15 cellular contexts compared by ENCODE assay signal in genomic region chr17:39455919-39456318, GRCh38. TPM values are rescaled to one million over a fixed set of nuclear protein-coding genes. Genes with fewer than 3 reads are reported as not detected.
DNase-seq lines count a peak whose midpoint lies in the region; ATAC-seq and TF ChIP-seq lines count a peak whose summit lies in the region.
"Had no signal": no experiment of that assay in that cellular context is flagged by ENCODE, and none has a peak within 500 bp of the region (broad histone marks: within the 10 kb centered on the region; RNA-seq: fewer than 3 reads in every experiment).

No MANE protein-coding gene starts in this region.

- no peaks in the 10 kb centered on the region for H3K9me3 Mint-ChIP-seq in WTC11
- H3K9me3 Mint-ChIP-seq: CD4-positive, alpha-beta memory T cell had no signal

- no peak overlapping the region for H3K4me3 ChIP-seq in HEK293 (ENCODE audit: low read depth, low read length)
- H3K4me3 ChIP-seq: HAP-1 had no signal

- H3K36me3 Mint-ChIP-seq in WTC11 = 0 out of 2 replicates have a peak, but pooled peaks cover under 1% of the 10 kb centered on the region

- POLR2A ChIA-PET in HEK293 (lab: Yijun Ruan, JAX) (interaction anchor here (0.7 kb wide), 1 partner anchor 143 kb away, joined by 6 read pairs; no protein-coding TSS in a partner anchor), WTC11 (lab: Charles Lee) (no interaction called here)

- H3K4me3 Mint-ChIP-seq in WTC11 = no peak overlapping the region
- H3K4me3 Mint-ChIP-seq: CD4-positive, alpha-beta memory T cell had no signal

- no peaks in the 10 kb centered on the region; a peak in 1 of 3 replicates for H3K36me3 ChIP-seq in HEK293 (ENCODE audit: control insufficient read depth in 2 of 2, insufficient read depth in 1 of 2, low read length in 2 of 2)
- H3K36me3 ChIP-seq: HAP-1 had no signal

- intact Hi-C loops in posterior vena cava (cut with DNase I) = no loop called here

- CTCF ChIA-PET in HEK293 (lab: Yijun Ruan, JAX) = interaction anchor here (0.7 kb wide), 1 partner anchor 27 kb away, joined by 3 read pairs; no protein-coding TSS in a partner anchor
- CTCF ChIA-PET in WTC11 (lab: Charles Lee) = no interaction called here

- ATAC-seq in WTC11 = no peak
- no peak for ATAC-seq in GM21526 (IDR thresholded peaks at IDR 0.05; ENCODE audit: low FRiP score, unreplicated experiment)
- ATAC-seq in HG03378 (IDR thresholded peaks at IDR 0.05; ENCODE audit: unreplicated experiment) = no peak

- no peak for DNase-seq in WTC11 (ENCODE audit: low spot score)
- peak; percentile 35 for DNase-seq in posterior vena cava (ENCODE audit: low spot score)
- no peak for DNase-seq in GM03348 (ENCODE audit: low spot score)
- DNase-seq: C1 segment of cervical spinal cord; Calu3; CD4-positive, alpha-beta memory T cell; COR-L47; DMS79; EL; GDM1; GOT3 had no signal

- no peak overlapping the region for H3K27ac ChIP-seq in HEK293 (ENCODE audit: extremely low read depth, low read depth, low read length)

- TF ChIP-seq CTCF in HEK293 (tag by site-specific recombination; IDR thresholded peaks at IDR 0.05) (no peak), WTC11 (IDR thresholded peaks at IDR 0.05) (no peak)

- H3K9me3 ChIP-seq in HEK293 (ENCODE audit: control insufficient read depth, insufficient read depth, low read depth, low read length) = no peaks in the 10 kb centered on the region
- H3K9me3 ChIP-seq: HAP-1 had no signal

- no peaks in the 10 kb centered on the region for H3K4me1 ChIP-seq in HEK293 (ENCODE audit: control insufficient read depth, insufficient read depth, low read length)
- H3K4me1 ChIP-seq: HAP-1 had no signal

- H3K27me3 Mint-ChIP-seq in WTC11 (ENCODE audit: low read depth) = no peaks in the 10 kb centered on the region; the same call in 1 of the 2 replicates
- H3K27me3 Mint-ChIP-seq: CD4-positive, alpha-beta memory T cell had no signal

- H3K27ac Mint-ChIP-seq in WTC11 = no peak overlapping the region
- H3K27ac Mint-ChIP-seq: CD4-positive, alpha-beta memory T cell had no signal

- H3K4me1 Mint-ChIP-seq in WTC11 = no peaks in the 10 kb centered on the region

TF ChIP-seq in HEK293, 187 proteins besides CTCF, POLR2A, EP300 and RAD21:
- TF ChIP-seq ZNF121 (tag by site-specific recombination; IDR thresholded peaks at IDR 0.05) (peak; percentile 82; the same call in 1 of the 2 replicates), GLI4 (tag by site-specific recombination; IDR thresholded peaks at IDR 0.05) (no peak), ZNF19 (tag by site-specific recombination; IDR thresholded peaks at IDR 0.05; ENCODE audit: low read depth) (no peak)
- TF ChIP-seq, protein P1, sequence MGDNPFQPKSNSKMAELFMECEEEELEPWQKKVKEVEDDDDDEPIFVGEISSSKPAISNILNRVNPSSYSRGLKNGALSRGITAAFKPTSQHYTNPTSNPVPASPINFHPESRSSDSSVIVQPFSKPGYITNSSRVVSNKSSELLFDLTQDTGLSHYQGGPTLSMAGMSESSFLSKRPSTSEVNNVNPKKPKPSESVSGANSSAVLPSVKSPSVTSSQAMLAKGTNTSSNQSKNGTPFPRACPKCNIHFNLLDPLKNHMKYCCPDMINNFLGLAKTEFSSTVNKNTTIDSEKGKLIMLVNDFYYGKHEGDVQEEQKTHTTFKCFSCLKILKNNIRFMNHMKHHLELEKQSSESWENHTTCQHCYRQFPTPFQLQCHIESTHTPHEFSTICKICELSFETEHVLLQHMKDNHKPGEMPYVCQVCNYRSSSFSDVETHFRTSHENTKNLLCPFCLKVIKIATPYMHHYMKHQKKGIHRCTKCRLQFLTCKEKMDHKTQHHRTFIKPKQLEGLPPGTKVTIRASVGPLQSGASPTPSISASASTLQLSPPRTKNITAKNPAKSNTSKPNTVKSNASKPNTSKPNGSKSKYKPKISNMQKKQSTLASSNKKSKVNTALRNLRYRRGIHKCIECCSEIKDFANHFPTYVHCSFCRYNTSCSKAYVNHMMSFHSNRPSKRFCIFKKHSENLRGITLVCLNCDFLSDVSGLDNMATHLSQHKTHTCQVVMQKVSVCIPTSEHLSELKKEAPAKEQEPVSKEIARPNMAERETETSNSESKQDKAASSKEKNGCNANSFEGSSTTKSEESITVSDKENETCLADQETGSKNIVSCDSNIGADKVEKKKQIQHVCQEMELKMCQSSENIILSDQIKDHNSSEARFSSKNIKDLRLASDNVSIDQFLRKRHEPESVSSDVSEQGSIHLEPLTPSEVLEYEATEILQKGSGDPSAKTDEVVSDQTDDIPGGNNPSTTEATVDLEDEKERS (tag by site-specific recombination; IDR thresholded peaks at IDR 0.05) = no peak

TF ChIP-seq in WTC11, 78 proteins besides CTCF, POLR2A, EP300 and RAD21:
- TF ChIP-seq ZNF121 (CRISPR knock-in tag; IDR thresholded peaks at IDR 0.05) (peak; percentile 44; the same call in 1 of the 2 replicates), ETV6 (CRISPR knock-in tag; IDR thresholded peaks at IDR 0.05) (no peak)

RNA-seq across cellular contexts. Expression of gene MED1, which starts 4.9 kb away (rescaled TPM):
- total RNA-seq in WTC11 (2021) (47.0 to 50.4 TPM (median 47.9 TPM) in 3 replicates), posterior vena cava (10 to 100 TPM; 26.4 to 27.1 TPM)

RNA-seq across cellular contexts. Expression of gene CDK12, which starts 5.4 kb away (rescaled TPM):
- 58.4 to 61.6 TPM (median 59.5 TPM) in 3 replicates for total RNA-seq in WTC11 (2021)
- 10 to 100 TPM; 37.6 to 40.8 TPM for total RNA-seq in posterior vena cava

RNA-seq across cellular contexts. Expression of gene FBXL20, which starts 54.5 kb away (rescaled TPM):
- total RNA-seq in WTC11 (2021) = 9.7 to 13.8 TPM (median 13.0 TPM) in 3 replicates
- total RNA-seq in posterior vena cava = 10 to 100 TPM; 13.7 to 15.4 TPM

Comparison
In these comparisons a context has a peak if more than half of its experiments do, and no peak if none do; other contexts are left out.
1. Of the 8 proteins assayed by ChIP-seq in both HEK293 and WTC11: peak only in HEK293: none; only in WTC11: none; in both: ZNF121; in neither: 7.